ENCODE assay signal across 36 cellular contexts in genomic region chr9:34826999-34827538, GRCh38.
"Had no signal": no experiment of that assay in that cellular context is flagged by ENCODE, and none has a peak within 500 bp of the region (broad histone marks: within the 10 kb centered on the region; RNA-seq: fewer than 3 reads in every experiment).

No MANE protein-coding gene starts in this region.

- H3K9me3 ChIP-seq: adrenal gland, body of pancreas, breast epithelium had no signal

- DNase-seq: activated B cell treated with CpG ODN at 0.5 μM for 24 hours; activated CD4-positive, alpha-beta memory T cell treated with anti-CD3 and anti-CD28 coated beads for 36 hours; activated CD4-positive, alpha-beta T cell treated with anti-CD3 and anti-CD28 coated beads for 4 hours; activated CD4-positive, alpha-beta T cell treated with anti-CD3 and anti-CD28 coated beads, Interleukin-2, amount 10 ng/mL, durations not matched to agents 24 days and 14 days; activated CD4-positive, alpha-beta T cell treated with anti-CD3 and anti-CD28 coated beads, Interleukin-2, amount 50 U/mL, for 1 hour; activated CD4-positive, alpha-beta T cell treated with anti-CD3 and anti-CD28 coated beads, Interleukin-2, amount 50 U/mL, for 4 hours; activated CD4-positive, CD25-positive, alpha-beta regulatory T cell treated with anti-CD3 and anti-CD28 coated beads, Interleukin-2, amount 50 U/mL, for 72 hours; activated CD8-positive, alpha-beta memory T cell treated with anti-CD3 and anti-CD28 coated beads, Interleukin-2, amount 50 U/mL, for 4 hours; activated CD8-positive, alpha-beta T cell treated with anti-CD3 and anti-CD28 coated beads for 36 hours; activated effector memory CD4-positive, alpha-beta T cell treated with anti-CD3 and anti-CD28 coated beads, Interleukin-2, amount 50 U/mL, for 16 hours; activated gamma-delta T cell treated with Interleukin-2 at 50 U/mL for 16 hours; activated naive CD4-positive, alpha-beta T cell; activated naive CD4-positive, alpha-beta T cell treated with anti-CD3 and anti-CD28 coated beads for 36 hours; activated naive CD4-positive, alpha-beta T cell treated with anti-CD3 and anti-CD28 coated beads, Interleukin-2, amount 50 U/mL, for 16 hours; activated naive CD8-positive, alpha-beta T cell treated with anti-CD3 and anti-CD28 coated beads for 36 hours; activated T-cell treated with anti-CD3 and anti-CD28 coated beads for 4 hours; activated T-cell treated with anti-CD3 and anti-CD28 coated beads, Interleukin-2, amount 50 U/mL, for 1 hour; activated T-cell treated with anti-CD3 and anti-CD28 coated beads, Interleukin-2, amount 50 U/mL, for 4 hours; activated T-cell treated with anti-CD3 and anti-CD28 coated beads, Interleukin-2, amount 50 U/mL, for 72 hours; adrenal gland; amniotic stem cell; aorta; body of pancreas; brain microvascular endothelial cell; caudate nucleus; cerebellar nuclear complex; T-helper 1 cell; T-helper 2 cell; T-helper 9 cell had no signal

- H3K36me3 ChIP-seq: adrenal gland, brain microvascular endothelial cell, breast epithelium, cardiac muscle cell had no signal

- H3K4me3 ChIP-seq: adrenal gland, body of pancreas, breast epithelium, cardiac muscle cell had no signal

- H3K27me3 ChIP-seq: adrenal gland, body of pancreas, brain microvascular endothelial cell, breast epithelium had no signal

- ATAC-seq: activated CD8-positive, alpha-beta T cell treated with anti-CD3 and anti-CD28 coated beads for 36 hours; activated naive CD4-positive, alpha-beta T cell treated with anti-CD3 and anti-CD28 coated beads, Interleukin-2, amount 50 U/mL, for 72 hours; activated T-cell treated with anti-CD3 and anti-CD28 coated beads, Interleukin-2, amount 50 U/mL, for 4 hours; activated T-cell treated with anti-CD3 and anti-CD28 coated beads, Interleukin-2, amount 50 U/mL, for 72 hours; activated T-helper 17 cell treated with anti-CD3 and anti-CD28 coated beads, Interleukin-2, amount 50 U/mL, for 72 hours; body of pancreas had no signal

- H3K27ac ChIP-seq: adrenal gland, body of pancreas, brain microvascular endothelial cell, breast epithelium, cardiac muscle cell, VCaP had no signal

- H3K4me1 ChIP-seq: adrenal gland, breast epithelium had no signal

- FAIRE-seq: astrocyte, TTC549 had no signal
